Comparison of ENCODE assay signal across 8 cellular contexts in genomic region chr19:15418588-15419412, GRCh38. TPM values are rescaled to one million over a fixed set of nuclear protein-coding genes. Genes with fewer than 3 reads are reported as not detected.
DNase-seq lines count a peak whose midpoint lies in the region; ATAC-seq and TF ChIP-seq lines count a peak whose summit lies in the region.

Gene AKAP8L (minus strand): TSS chr19:15418988. CDS start chr19:15418923, 65 bp downstream.

- H3K4me3 Mint-ChIP-seq in osteocyte (ENCODE audit: unreplicated experiment): peak within 1 kb of the TSS; percentile 98

- H3K4me1 Mint-ChIP-seq in osteocyte (ENCODE audit: unreplicated experiment): peaks cover 33% of the 10 kb centered on the region

- no peaks in the 10 kb centered on the region for H3K9me3 Mint-ChIP-seq in osteocyte (ENCODE audit: unreplicated experiment)

- peak; percentile 91 for ATAC-seq in HG02759 (IDR thresholded peaks at IDR 0.05; ENCODE audit: unreplicated experiment)

- peak within 1 kb of the TSS; percentile 96 for H3K27ac Mint-ChIP-seq in osteocyte (ENCODE audit: unreplicated experiment)

- H3K4me3 ChIP-seq in thymus (ENCODE audit: low read length): peak within 1 kb of the TSS; percentile 99

- under 1% methylated on average over 61 of the region's 61 CpGs for WGBS in thymus

- peaks cover 17% of the 10 kb centered on the region for H3K4me1 ChIP-seq in thymus (ENCODE audit: control insufficient read depth, insufficient read depth, low read length)

- peak within 1 kb of the TSS; percentile 95 for H3K27ac ChIP-seq in thymus (ENCODE audit: low read depth)

- intact Hi-C loops in head of caudate nucleus (cut with DNase I): loop anchor here (5.0 kb wide), 1 partner anchor 41 kb away; the partner anchor contains the start of gene AKAP8

- H3K36me3 ChIP-seq in thymus (ENCODE audit: control insufficient read depth, insufficient read depth): peaks cover 27% of the 10 kb centered on the region

- H3K36me3 Mint-ChIP-seq in osteocyte (ENCODE audit: unreplicated experiment): peaks cover 21% of the 10 kb centered on the region

- no peaks in the 10 kb centered on the region for H3K27me3 ChIP-seq in thymus (ENCODE audit: control insufficient read depth, insufficient read depth)

- no peaks in the 10 kb centered on the region for H3K27me3 Mint-ChIP-seq in osteocyte (ENCODE audit: unreplicated experiment)

- H3K9me3 ChIP-seq in thymus (ENCODE audit: control insufficient read depth): peaks cover 5% of the 10 kb centered on the region

- TF ChIP-seq CTCF in GM12873 (IDR thresholded peaks at IDR 0.05; ENCODE audit: insufficient read depth, low read depth, low read length, missing control alignments): peak; percentile 83
- TF ChIP-seq CTCF in osteocyte (IDR thresholded peaks at IDR 0.05): peak; percentile 84

- DNase-seq in NCI-H1417 (lab: John Stamatoyannopoulos, UW) (peak; percentile 96 to 100 (median 99)), SW 1271 (lab: John Stamatoyannopoulos, UW) (peak; percentile 96 to 100), head of caudate nucleus (peak; percentile 91 to 100 (median 97)), osteocyte (ENCODE audit: extremely low spot score, unreplicated experiment) (peak; percentile 99)
- peak; percentile 97 for DNase-seq in activated naive CD8-positive, alpha-beta T cell treated with anti-CD3 and anti-CD28 coated beads, Interleukin-2, amount 50 U/mL, for 16 hours (ENCODE audit: low read depth, low spot score)

RNA-seq across cellular contexts. Expression of gene AKAP8L, which starts in this region (rescaled TPM):
- total RNA-seq in osteocyte: 96.2 and 104 TPM in 2 replicates
- polyA plus RNA-seq in thymus: 128 TPM

Comparison
In these comparisons a context has a peak if more than half of its experiments do, and no peak if none do; other contexts are left out.
1. Peak in every context shown above with its lines: DNase-seq, ATAC-seq, H3K4me3 ChIP-seq and H3K27ac ChIP-seq.